1 cellular context compared by ENCODE assay signal in the genomic region with DNA sequence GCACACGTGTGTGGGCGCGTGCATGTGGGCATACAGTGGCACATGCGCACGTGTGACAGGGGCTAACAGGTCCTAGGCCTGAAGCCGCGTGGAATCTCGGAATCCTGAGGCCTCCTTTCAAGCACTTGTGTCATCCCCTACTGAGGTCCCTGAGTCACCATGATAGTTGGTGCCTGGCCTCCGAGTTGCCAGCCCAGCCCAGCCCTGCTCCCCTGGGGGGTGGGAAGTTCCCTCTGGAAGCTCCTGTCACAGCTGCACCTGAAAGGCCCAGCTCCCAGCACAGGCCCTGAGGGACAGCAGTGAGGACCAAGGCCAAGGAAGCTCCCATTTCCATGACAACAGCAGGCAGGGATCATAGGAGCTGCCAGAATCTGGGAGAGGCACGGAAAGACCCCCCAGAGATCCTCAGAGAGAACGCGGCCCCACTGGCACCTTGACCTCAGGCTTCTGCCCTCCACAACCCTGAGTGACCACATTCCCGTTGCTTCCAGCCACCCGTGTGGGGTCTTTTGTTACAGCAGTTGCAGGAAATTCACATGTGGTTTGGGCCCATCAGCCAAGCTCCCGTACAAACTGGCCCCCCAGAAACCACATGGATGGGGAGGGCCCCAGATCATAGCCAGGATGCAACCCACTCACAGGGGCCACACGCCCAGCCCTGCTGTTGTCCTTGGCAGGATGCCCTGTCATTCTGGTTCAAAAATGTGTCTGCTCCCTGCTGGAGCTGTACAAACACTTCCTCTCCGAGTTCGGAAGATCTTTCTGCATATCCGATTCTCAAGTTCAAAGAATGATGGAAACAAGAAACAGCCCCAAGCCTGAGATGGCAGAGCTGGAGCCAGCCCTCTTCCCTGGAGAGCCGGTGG.
TF ChIP-seq lines count a peak whose summit lies in the region.

No MANE protein-coding gene starts in this region.

TF ChIP-seq in GM23338, 12 proteins besides CTCF, POLR2A, EP300 and RAD21 (continued from another document):
- TF ChIP-seq ZNF462 (CRISPR knock-in tag; IDR thresholded peaks at IDR 0.05) (no peak), ZNF114 (CRISPR knock-in tag; IDR thresholded peaks at IDR 0.05) (no peak), CREB1 (CRISPR knock-in tag; IDR thresholded peaks at IDR 0.05; ENCODE audit: low read depth) (no peak), NANOG (IDR thresholded peaks at IDR 0.05; ENCODE audit: borderline replicate concordance) (no peak), EZH2phosphoT487 (IDR thresholded peaks at IDR 0.05; ENCODE audit: unreplicated experiment) (no peak), ZNF331 (CRISPR knock-in tag; IDR thresholded peaks at IDR 0.05; ENCODE audit: low read depth) (no peak), ETS1 (IDR thresholded peaks at IDR 0.05) (no peak)
